8 cellular contexts compared by ENCODE assay signal in genomic region chr6:33289784-33290315, GRCh38. TPM values are rescaled to one million over a fixed set of nuclear protein-coding genes. Genes with fewer than 3 reads are reported as not detected.
DNase-seq lines count a peak whose midpoint lies in the region; ATAC-seq and TF ChIP-seq lines count a peak whose summit lies in the region.

No MANE protein-coding gene starts in this region.

- H3K4me3 ChIP-seq in heart right ventricle, result peak overlapping the region; percentile 51 to 92 (median 77)
- H3K4me3 ChIP-seq in SJSA1, result peak overlapping the region; percentile 54
- H3K4me3 ChIP-seq in fibroblast of pulmonary artery (replicated peaks; ENCODE audit: low read depth, low read length), result peak overlapping the region; percentile 80
- H3K4me3 ChIP-seq in skeletal muscle cell (ENCODE audit: low read depth, low read length), result peak overlapping the region; percentile 97

- no peaks in the 10 kb centered on the region for H3K27me3 ChIP-seq in heart right ventricle
- no peaks in the 10 kb centered on the region for H3K27me3 ChIP-seq in SJSA1 (replicated peaks)

- H3K4me1 ChIP-seq in heart right ventricle, result peaks cover 7 to 27% (median 21%) of the 10 kb centered on the region in 9 donors
- H3K4me1 ChIP-seq in SJSA1 (replicated peaks), result peaks cover 17% of the 10 kb centered on the region

- intact Hi-C loops in heart right ventricle (cut with DNase I) (no loop called here), Right ventricle myocardium inferior (cut with DNase I) (loop anchor here (10.0 kb wide), 1 partner anchor 125 kb away; the partner anchor contains the start of genes CUTA and PHF1)

- H3K36me3 ChIP-seq in heart right ventricle (peaks cover 0 to 74% (median 32%) of the 10 kb centered on the region in 9 donors), SJSA1 (peaks cover 70% of the 10 kb centered on the region)

- ATAC-seq in heart right ventricle (peak in 4 of 8 donors; percentile 1 to 2 (median 2)), Right ventricle myocardium inferior (no peak)

- DNase-seq in heart right ventricle (no peak), Right ventricle myocardium inferior (ENCODE audit: missing footprints) (no peak), SJSA1 (ENCODE audit: low read depth in 1 of 2, low spot score in 2 of 2) (no peak), fibroblast of pulmonary artery (ENCODE audit: low read depth) (no peak), skeletal muscle cell (ENCODE audit: low read depth) (no peak), RPMI8226 (no peak), 8988T (no peak), Ammon's horn (ENCODE audit: low spot score) (no peak)

- H3K9me3 ChIP-seq in heart right ventricle, result no peaks in the 10 kb centered on the region
- H3K9me3 ChIP-seq in SJSA1 (replicated peaks), result no peaks in the 10 kb centered on the region

- whole genome bisulfite sequencing in heart right ventricle, 2 donors, result 2 to 3% methylated on average over 14 of the region's 14 CpGs

- peak overlapping the region in 9 of 10 donors; percentile 57 to 89 (median 81) for H3K27ac ChIP-seq in heart right ventricle
- H3K27ac ChIP-seq in SJSA1, result peak overlapping the region; percentile 17; the same call in 1 of the 2 replicates

- TF ChIP-seq CTCF in heart right ventricle (IDR thresholded peaks at IDR 0.05) (no peak), fibroblast of pulmonary artery (IDR thresholded peaks at IDR 0.05; ENCODE audit: low read length, missing control alignments) (no peak)

RNA-seq across cellular contexts. Expression of gene PFDN6, which starts 0.4 kb away (rescaled TPM):
- total RNA-seq in heart right ventricle (10 to 100 TPM; 31.7 to 58.3 (median 40.2) TPM), Right ventricle myocardium inferior (57.8 TPM)
- polyA plus RNA-seq in heart right ventricle, result 100 to 1,000 TPM; 248 to 448 TPM
- 66.3 and 67.8 TPM in 2 replicates for total RNA-seq in SJSA1 (2014; rRNA removed; shearing (Covaris generic))

RNA-seq across cellular contexts. Expression of gene WDR46, which starts 0.8 kb away (rescaled TPM):
- total RNA-seq in heart right ventricle (10 to 100 TPM; 11.0 to 27.8 (median 16.2) TPM), Right ventricle myocardium inferior (15.9 TPM)
- 10 to 100 TPM; 27.4 to 40.6 TPM for polyA plus RNA-seq in heart right ventricle
- 81.8 and 123 TPM in 2 replicates for total RNA-seq in SJSA1 (2014; rRNA removed; shearing (Covaris generic))

RNA-seq across cellular contexts. Expression of gene RGL2, which starts 8.9 kb away (rescaled TPM):
- total RNA-seq in heart right ventricle (10 to 100 TPM; 40.7 to 79.8 (median 50.4) TPM), Right ventricle myocardium inferior (64.5 TPM)
- polyA plus RNA-seq in heart right ventricle, result 10 to 100 TPM; 51.8 to 68.4 TPM
- 24.5 and 35.7 TPM in 2 replicates for total RNA-seq in SJSA1 (2014; rRNA removed; shearing (Covaris generic))

RNA-seq across cellular contexts. Expression of gene B3GALT4, which starts 12.9 kb away (rescaled TPM):
- 10 to 100 TPM in 2 of 10 donors, 1 to 10 TPM in 8; 5.3 to 12.2 (median 8.0) TPM for total RNA-seq in heart right ventricle
- polyA plus RNA-seq in heart right ventricle, result 1 to 10 TPM; 7.0 to 9.1 TPM
- 8.5 TPM for total RNA-seq in Right ventricle myocardium inferior
- total RNA-seq in SJSA1 (2014; rRNA removed; shearing (Covaris generic)), result 0.16 TPM in 1 of 2 replicates, not detected in the other

RNA-seq across cellular contexts. Expression of gene RPS18, which starts 18.0 kb away (rescaled TPM):
- total RNA-seq in heart right ventricle (1,000 to 10,000 TPM in 3 of 10 donors, 100 to 1,000 TPM in 7; 767 to 1,326 (median 860) TPM), Right ventricle myocardium inferior (1,075 TPM)
- 1,000 to 10,000 TPM; 2,826 to 4,398 TPM for polyA plus RNA-seq in heart right ventricle
- 2,063 and 2,614 TPM in 2 replicates for total RNA-seq in SJSA1 (2014; rRNA removed; shearing (Covaris generic))
